ENCODE assay signal across 1 cellular context in genomic region chr10:120746016-120746755, GRCh38.
TF ChIP-seq lines count a peak whose summit lies in the region.

No MANE protein-coding gene starts in this region.

TF ChIP-seq in WTC11, 78 proteins besides CTCF, POLR2A, EP300 and RAD21 (continued from another document):
- TF ChIP-seq FOXP4 (CRISPR knock-in tag; IDR thresholded peaks at IDR 0.05): no peak
- no peak for TF ChIP-seq HMGXB4 (CRISPR knock-in tag; IDR thresholded peaks at IDR 0.05)
